23 cellular contexts compared by ENCODE assay signal in genomic region chr1:53819387-53819786, GRCh38.
"Had no signal": no experiment of that assay in that cellular context is flagged by ENCODE, and none has a peak within 500 bp of the region (broad histone marks: within the 10 kb centered on the region; RNA-seq: fewer than 3 reads in every experiment).

No MANE protein-coding gene starts in this region.

- H3K4me3 Mint-ChIP-seq: natural killer cell; nephron; neural progenitor cell; stimulated activated memory B cell treated with anti-CD40 and anti-IgM and Interleukin-4, amounts not matched to agents 10 μg/mL and 1 μg/mL and 100 μg/mL, for 72 hours; stimulated activated naive CD8-positive, alpha-beta T cell treated with anti-CD3 and anti-CD28 coated beads, Interleukin-15, Interleukin-2, amounts not matched to agents 100 ng/mL and 50 ng/mL, for 24 hours had no signal

- ATAC-seq: natural killer cell; psoas muscle; right cardiac atrium; right lobe of liver; stimulated activated memory B cell treated with anti-CD40 and anti-IgM and Interleukin-4, amounts not matched to agents 10 μg/mL and 1 μg/mL and 100 μg/mL, for 72 hours had no signal

- DNase-seq: natural killer cell; occipital lobe; ovary; posterior cingulate gyrus; psoas muscle; right cardiac atrium; right lobe of liver; sigmoid colon; small intestine; stimulated activated CD4-positive, alpha-beta T cell treated with anti-CD3 and anti-CD28 coated beads, Interleukin-15, amount 100 ng/mL, for 24 hours; stimulated activated CD4-positive, alpha-beta T cell treated with anti-CD3 and anti-CD28 coated beads, Interleukin-2, amount 100 ng/mL, for 24 hours; stimulated activated CD4-positive, alpha-beta T cell treated with anti-CD3 and anti-CD28 coated beads, Interleukin-2, amount 100 ng/mL, for 48 hours; stimulated activated CD4-positive, alpha-beta T cell treated with anti-CD3 and anti-CD28 coated beads, Interleukin-4, amount 100 ng/mL, for 24 hours; stimulated activated naive CD4-positive, alpha-beta T cell treated with Interleukin-2 at 50 U/mL for 16 hours; stomach; thyroid gland; trophoblast cell; upper lobe of left lung had no signal

- H3K9me3 Mint-ChIP-seq: natural killer cell; stimulated activated memory B cell treated with anti-CD40 and anti-IgM and Interleukin-4, amounts not matched to agents 10 μg/mL and 1 μg/mL and 100 μg/mL, for 72 hours; stimulated activated naive CD8-positive, alpha-beta T cell treated with anti-CD3 and anti-CD28 coated beads, Interleukin-15, Interleukin-2, amounts not matched to agents 100 ng/mL and 50 ng/mL, for 24 hours had no signal

- H3K27me3 Mint-ChIP-seq: progenitor cell of endocrine pancreas; stimulated activated memory B cell treated with anti-CD40 and anti-IgM and Interleukin-4, amounts not matched to agents 10 μg/mL and 1 μg/mL and 100 μg/mL, for 72 hours; stimulated activated naive CD8-positive, alpha-beta T cell treated with anti-CD3 and anti-CD28 coated beads, Interleukin-15, Interleukin-2, amounts not matched to agents 100 ng/mL and 50 ng/mL, for 24 hours had no signal

- H3K27ac Mint-ChIP-seq: natural killer cell; nephron; neural progenitor cell; progenitor cell of endocrine pancreas; stimulated activated memory B cell treated with anti-CD40 and anti-IgM and Interleukin-4, amounts not matched to agents 10 μg/mL and 1 μg/mL and 100 μg/mL, for 72 hours; stimulated activated naive CD8-positive, alpha-beta T cell treated with anti-CD3 and anti-CD28 coated beads, Interleukin-15, Interleukin-2, amounts not matched to agents 100 ng/mL and 50 ng/mL, for 24 hours had no signal

- H3K4me1 Mint-ChIP-seq: nephron; neural progenitor cell; stimulated activated memory B cell treated with anti-CD40 and anti-IgM and Interleukin-4, amounts not matched to agents 10 μg/mL and 1 μg/mL and 100 μg/mL, for 72 hours had no signal
